Comparison of ENCODE assay signal across 11 cellular contexts in genomic region chr9:86407022-86407421, GRCh38. TPM values are rescaled to one million over a fixed set of nuclear protein-coding genes. Genes with fewer than 3 reads are reported as not detected.
DNase-seq lines count a peak whose midpoint lies in the region; ATAC-seq and TF ChIP-seq lines count a peak whose summit lies in the region.
"Had no signal": no experiment of that assay in that cellular context is flagged by ENCODE, and none has a peak within 500 bp of the region (broad histone marks: within the 10 kb centered on the region; RNA-seq: fewer than 3 reads in every experiment).

No MANE protein-coding gene starts in this region.

- DNase-seq in activated CD4-positive, alpha-beta T cell treated with anti-CD3 and anti-CD28 coated beads, Interleukin-2, amount 50 U/mL, for 48 hours = peak; percentile 23 to 35
- DNase-seq in activated CD4-positive, alpha-beta T cell treated with anti-CD3 and anti-CD28 coated beads for 4 hours = no peak
- no peak for DNase-seq in SK-N-SH
- peak; percentile 47 for DNase-seq in stimulated activated CD8-positive, alpha-beta memory T cell treated with anti-CD3 and anti-CD28 coated beads, Interleukin-4, amount 100 ng/mL, for 48 hours
- DNase-seq in NCI-H345 treated with DMSO at 0.1 percent for 48 hours (lab: John Stamatoyannopoulos, UW; ENCODE audit: unreplicated experiment) = no peak
- no peak for DNase-seq in Right ventricle myocardium superior
- no peak for DNase-seq in immature natural killer cell
- DNase-seq: activated CD4-positive, CD25-positive, alpha-beta regulatory T cell; NCI-H1436 treated with DMSO at 0.1 percent for 48 hours; ovary had no signal

- intact Hi-C loops in Right ventricle myocardium superior (cut with DNase I) = no loop called here

- CTCF ChIA-PET in SK-N-SH (lab: Yijun Ruan, JAX) = interaction anchor here (5.6 kb wide), 1 partner anchor 7 kb away, joined by 49 read pairs; no protein-coding TSS in a partner anchor

- no peaks in the 10 kb centered on the region for H3K79me2 ChIP-seq in SK-N-SH (ENCODE audit: insufficient read depth)

- peaks cover 2 to 7% (median 2%) of the 10 kb centered on the region in 3 donors for H3K27me3 Mint-ChIP-seq in immature natural killer cell (ENCODE audit: low read depth in 3 of 3)

- POLR2A ChIA-PET in SK-N-SH (lab: Yijun Ruan, JAX) = no interaction called here

- H3K9me3 Mint-ChIP-seq in immature natural killer cell = no peaks in the 10 kb centered on the region

- H3K9me3 ChIP-seq in SK-N-SH = no peaks in the 10 kb centered on the region
- no peaks in the 10 kb centered on the region for H3K9me3 ChIP-seq in gastroesophageal sphincter
- H3K9me3 ChIP-seq: ovary had no signal

- no peak overlapping the region for H3K9ac ChIP-seq in SK-N-SH

- no peaks in the 10 kb centered on the region for H3K27me3 ChIP-seq in SK-N-SH (ENCODE audit: insufficient read depth)
- no peaks in the 10 kb centered on the region for H3K27me3 ChIP-seq in gastroesophageal sphincter
- H3K27me3 ChIP-seq: ovary had no signal

- H3K4me1 ChIP-seq in SK-N-SH (ENCODE audit: control insufficient read depth in 1 of 2, insufficient read depth in 2 of 2, low read depth in 1 of 2, low read length in 1 of 2) = peaks cover 0 to 16% of the 10 kb centered on the region in 2 experiments; a peak in 1 of 4 replicates
- peaks cover 11 to 38% (median 19%) of the 10 kb centered on the region in 3 donors for H3K4me1 ChIP-seq in gastroesophageal sphincter

- no peaks in the 10 kb centered on the region for H3K36me3 ChIP-seq in SK-N-SH (replicated peaks in 1 of 2; ENCODE audit: control insufficient read depth in 1 of 2, insufficient read depth in 2 of 2, low read length in 1 of 2)
- no peaks in the 10 kb centered on the region for H3K36me3 ChIP-seq in gastroesophageal sphincter
- H3K36me3 ChIP-seq: ovary had no signal

- no peak overlapping the region for H3K4me3 Mint-ChIP-seq in immature natural killer cell

- H3K27ac ChIP-seq in SK-N-SH (ENCODE audit: low read depth in 2 of 2, low read length in 1 of 2) (no peak overlapping the region), gastroesophageal sphincter (peak overlapping the region; percentile 75 to 84 (median 80))
- H3K27ac ChIP-seq: ovary had no signal

- H3F3A ChIP-seq in SK-N-SH (replicated peaks; ENCODE audit: insufficient read depth) = no peaks in the 10 kb centered on the region

- no peak overlapping the region for H3K27ac Mint-ChIP-seq in immature natural killer cell

- no peak overlapping the region for H2AFZ ChIP-seq in SK-N-SH (ENCODE audit: low read depth)

- TF ChIP-seq EP300 in SK-N-SH (IDR thresholded peaks at IDR 0.05; ENCODE audit: borderline replicate concordance in 1 of 2, low read depth in 1 of 2, low read length in 1 of 2) (no peak), gastroesophageal sphincter (IDR thresholded peaks at IDR 0.05) (no peak)

- H3K36me3 Mint-ChIP-seq in immature natural killer cell = no peaks in the 10 kb centered on the region

- no peak overlapping the region for H3K4me3 ChIP-seq in SK-N-SH (ENCODE audit: low read depth in 2 of 2, low read length in 1 of 2)
- no peak overlapping the region for H3K4me3 ChIP-seq in gastroesophageal sphincter
- H3K4me3 ChIP-seq: ovary had no signal

- peaks cover 0 to 2% of the 10 kb centered on the region in 2 donors for H3K4me1 Mint-ChIP-seq in immature natural killer cell

- no peak for TF ChIP-seq RAD21 in SK-N-SH (IDR thresholded peaks at IDR 0.05; ENCODE audit: low read length)

- H3K9me2 ChIP-seq in SK-N-SH = no peaks in the 10 kb centered on the region

- no peak overlapping the region for H3K4me2 ChIP-seq in SK-N-SH

- ATAC-seq in gastroesophageal sphincter (no peak), Right ventricle myocardium superior (ENCODE audit: poor library complexity) (no peak)

- no peak for TF ChIP-seq POLR2A in gastroesophageal sphincter (IDR thresholded peaks at IDR 0.05)

- H4K20me1 ChIP-seq in SK-N-SH (ENCODE audit: insufficient read depth) = no peaks in the 10 kb centered on the region

- 60% methylated on average over 3 of the region's 3 CpGs for WGBS in SK-N-SH (ENCODE audit: low lambda C conversion rate)
- 17 to 21% methylated on average over 3 of the region's 3 CpGs for WGBS in gastroesophageal sphincter (ENCODE audit: low coverage in 1 of 2), 2 donors

- TF ChIP-seq CTCF in SK-N-SH (IDR thresholded peaks at IDR 0.05) (no peak), gastroesophageal sphincter (IDR thresholded peaks at IDR 0.05) (no peak)

TF ChIP-seq in SK-N-SH, 30 proteins besides CTCF, POLR2A, EP300 and RAD21:
- peak; percentile 50; the same call in 1 of the 2 replicates for TF ChIP-seq FOSL2 (IDR thresholded peaks at IDR 0.05; ENCODE audit: borderline replicate concordance, low read depth)
- no peak for TF ChIP-seq YY1 (IDR thresholded peaks at IDR 0.05; ENCODE audit: low read depth)

RNA-seq across cellular contexts. Expression of gene TUT7, which starts 52.8 kb away (rescaled TPM):
- polyA plus RNA-seq in SK-N-SH (2012; rRNA removed) (6.7 and 7.3 TPM in 2 replicates), immature natural killer cell (10 to 100 TPM; 16.1 to 34.4 (median 18.0) TPM)
- 8.1 and 11.4 TPM in 2 replicates for polyA plus RNA-seq in SK-N-SH (2012; cell fraction: cytosol; rRNA removed)
- polyA plus RNA-seq in SK-N-SH (2012; cell fraction: nucleus; rRNA removed) = 7.6 and 14.5 TPM in 2 replicates
- total RNA-seq in gastroesophageal sphincter (10 to 100 TPM; 21.5 to 50.6 (median 29.6) TPM), Right ventricle myocardium superior (12.3 TPM)

Comparison
In these comparisons a context has a peak if more than half of its experiments do, and no peak if none do; other contexts are left out.
1. DNase-seq: peak in activated CD4-positive, alpha-beta T cell treated with anti-CD3 and anti-CD28 coated beads, Interleukin-2, amount 50 U/mL, for 48 hours (2 of 2) and stimulated activated CD8-positive, alpha-beta memory T cell treated with anti-CD3 and anti-CD28 coated beads, Interleukin-4, amount 100 ng/mL, for 48 hours (single experiment); none in activated CD4-positive, alpha-beta T cell treated with anti-CD3 and anti-CD28 coated beads for 4 hours (0 of 2), SK-N-SH (single experiment), NCI-H345 treated with DMSO at 0.1 percent for 48 hours (single experiment), Right ventricle myocardium superior (single experiment) and immature natural killer cell (0 of 3).
2. H3K27ac ChIP-seq: peak in gastroesophageal sphincter (4 of 4); none in SK-N-SH (0 of 2).